In genomic region chr13:70571221-70571620, GRCh38 we compare ENCODE assay signal across 25 cellular contexts.
"Had no signal": no experiment of that assay in that cellular context is flagged by ENCODE, and none has a peak within 500 bp of the region (broad histone marks: within the 10 kb centered on the region; RNA-seq: fewer than 3 reads in every experiment).

No MANE protein-coding gene starts in this region.

- DNase-seq: stimulated activated CD4-positive, alpha-beta T cell treated with anti-CD3 and anti-CD28 coated beads, Interleukin-2, amount 100 ng/mL, for 48 hours; stimulated activated CD4-positive, alpha-beta T cell treated with anti-CD3 and anti-CD28 coated beads, Interleukin-4, amount 100 ng/mL, for 1 hour; stimulated activated CD4-positive, alpha-beta T cell treated with anti-CD3 and anti-CD28 coated beads, Interleukin-4, amount 100 ng/mL, for 24 hours; stimulated activated CD4-positive, alpha-beta T cell treated with anti-CD3 and anti-CD28 coated beads, Interleukin-4, amount 100 ng/mL, for 4 hours; stimulated activated CD8-positive, alpha-beta memory T cell treated with anti-CD3 and anti-CD28 coated beads, Interleukin-4, amount 100 ng/mL, for 48 hours; stimulated activated naive B cell treated with anti-CD40 and anti-IgM and Interleukin-4, amounts not matched to agents 10 μg/mL and 1 μg/mL and 100 μg/mL, for 72 hours; stimulated activated naive CD4-positive, alpha-beta T cell; stimulated activated naive CD4-positive, alpha-beta T cell treated with Interleukin-2 at 50 U/mL for 16 hours; stimulated activated naive CD8-positive, alpha-beta T cell treated with anti-CD3 and anti-CD28 coated beads, Interleukin-15, amount 100 ng/mL, for 72 hours; stimulated activated naive CD8-positive, alpha-beta T cell treated with anti-CD3 and anti-CD28 coated beads, Interleukin-15, Interleukin-2, amounts not matched to agents 100 U/mL and 50 U/mL, for 24 hours; stomach; testis; thyroid gland; tibial artery; transverse colon; trophoblast cell; upper lobe of left lung; upper lobe of right lung; uterus had no signal

- ATAC-seq: stimulated activated effector memory CD8-positive, alpha-beta T cell treated with anti-CD3 and anti-CD28 coated beads, Interleukin-12 subunit alpha, Interleukin-12 subunit beta, amount 100 ng/mL, for 72 hours; stimulated activated naive B cell treated with anti-CD40 and anti-IgM and Interleukin-4, amounts not matched to agents 10 μg/mL and 1 μg/mL and 100 μg/mL, for 72 hours; stimulated activated naive CD8-positive, alpha-beta T cell treated with anti-CD3 and anti-CD28 coated beads, Interleukin-15, amount 100 ng/mL, for 72 hours; stimulated activated naive CD8-positive, alpha-beta T cell treated with anti-CD3 and anti-CD28 coated beads, Interleukin-15, Interleukin-2, amounts not matched to agents 100 U/mL and 50 U/mL, for 24 hours; upper lobe of right lung had no signal

- H3K27ac ChIP-seq: stomach, suprapubic skin, testis, thoracic aorta, thyroid gland, tibial artery, tibial nerve, transverse colon, upper lobe of left lung, upper lobe of right lung, uterus, vagina had no signal

- H3K9me3 ChIP-seq: stomach, suprapubic skin, testis, thoracic aorta, thyroid gland, tibial artery, tibial nerve, transverse colon, upper lobe of left lung, upper lobe of right lung, uterus, vagina had no signal

- H3K4me3 ChIP-seq: stomach, suprapubic skin, testis, thoracic aorta, thyroid gland, tibial artery, tibial nerve, transverse colon, upper lobe of left lung, upper lobe of right lung, uterus, vagina had no signal

- FAIRE-seq: urothelium cell line had no signal

- H3K27me3 ChIP-seq: stomach, suprapubic skin, testis, thyroid gland, tibial nerve, transverse colon, upper lobe of left lung, upper lobe of right lung, uterus, vagina had no signal

- H3K36me3 ChIP-seq: stomach, suprapubic skin, thoracic aorta, thyroid gland, tibial artery, tibial nerve, transverse colon, upper lobe of left lung, upper lobe of right lung, uterus, vagina had no signal

- H3K4me1 ChIP-seq: stomach, suprapubic skin, testis, thyroid gland, tibial artery, tibial nerve, transverse colon, upper lobe of left lung, upper lobe of right lung, uterus, vagina had no signal
